28 cellular contexts compared by ENCODE assay signal in the genomic region with DNA sequence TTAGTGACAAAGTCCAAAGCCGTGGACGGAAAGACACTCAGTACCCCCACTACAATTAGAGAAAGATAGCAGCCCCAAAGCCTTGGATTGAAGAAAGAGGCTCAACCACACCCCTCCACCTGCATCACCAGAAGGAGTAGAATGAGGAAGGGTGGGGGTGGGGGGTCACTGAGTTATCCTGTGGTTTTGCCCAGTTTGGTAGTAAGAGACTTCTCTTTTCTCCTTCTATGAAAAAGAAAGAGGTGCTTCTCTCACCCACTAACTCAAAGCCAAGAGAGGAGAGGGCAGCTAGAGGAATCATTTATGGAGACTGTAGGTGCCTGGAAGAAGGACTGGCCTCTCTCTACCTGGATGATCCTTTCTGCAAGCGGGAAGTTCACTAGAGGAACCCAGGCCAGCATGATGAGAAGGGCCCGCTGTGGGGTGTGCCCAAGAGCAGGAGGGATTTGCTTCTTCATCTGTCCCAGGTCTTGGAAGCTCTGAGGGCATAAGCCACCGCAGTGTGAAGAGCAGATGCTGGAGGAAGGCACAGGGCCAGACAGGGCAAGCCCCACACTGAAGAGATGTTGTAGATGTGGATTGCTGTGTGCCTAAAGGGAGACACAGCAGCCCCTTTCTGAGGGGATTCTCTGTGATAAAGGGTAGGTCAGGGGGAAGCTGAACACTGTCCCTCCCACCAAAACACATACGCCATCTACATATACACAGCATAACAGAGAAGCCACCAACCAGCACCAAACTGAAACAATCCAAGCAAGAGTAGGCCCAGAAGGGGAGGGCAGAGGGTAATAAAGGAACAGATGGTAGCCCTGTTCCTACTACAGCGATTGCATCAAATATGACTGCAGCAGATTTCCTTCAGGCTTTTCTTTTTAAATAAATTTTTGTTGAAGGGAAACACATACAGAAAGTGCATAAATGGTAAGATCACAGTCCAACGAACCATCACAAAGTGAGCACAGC. TPM values are rescaled to one million over a fixed set of nuclear protein-coding genes. Genes with fewer than 3 reads are reported as not detected.
A peak's percentile ranks its signal among the peaks of the same experiment; 100 is the strongest.
DNase-seq lines count a peak whose midpoint lies in the region; ATAC-seq, FAIRE-seq and TF ChIP-seq lines count a peak whose summit lies in the region.
"Had no signal": no experiment of that assay in that cellular context is flagged by ENCODE, and none has a peak within 500 bp of the region (broad histone marks: within the 10 kb centered on the region; RNA-seq: fewer than 3 reads in every experiment).

No MANE protein-coding gene starts in this region.

- H3K27me3 ChIP-seq in bronchial epithelial cell (ENCODE audit: control insufficient read depth, insufficient read depth, low read length) (peaks cover 2% of the 10 kb centered on the region), H9 (ENCODE audit: insufficient read depth, low read length) (no peaks in the 10 kb centered on the region)
- H3K27me3 ChIP-seq: MG63 had no signal

- POLR2A ChIA-PET in activated CD4-positive, alpha-beta T cell treated with anti-CD3 and anti-CD28 coated beads, Interleukin-2, amount 10 ng/mL, durations not matched to agents 7 days and 5 days (lab: Charles Lee) = no interaction called here

- H2BK12ac ChIP-seq in H9 (ENCODE audit: insufficient read length, low read depth, low read length) = no peak overlapping the region

- no peak overlapping the region for H3K4me2 ChIP-seq in H9 (ENCODE audit: insufficient read depth, insufficient read length, low read length)
- H3K4me2 ChIP-seq: SK-N-SH had no signal

- H3K36me3 ChIP-seq in bronchial epithelial cell (ENCODE audit: control insufficient read depth, insufficient read depth, low read length) (no peaks in the 10 kb centered on the region), mucosa of descending colon (ENCODE audit: low read depth) (no peaks in the 10 kb centered on the region)
- H3K36me3 ChIP-seq: HAP-1, MG63 had no signal

- no peak overlapping the region for H3K56ac ChIP-seq in H9 (ENCODE audit: insufficient read length, low read depth, low read length)

- no peak overlapping the region for H4K91ac ChIP-seq in H9 (ENCODE audit: insufficient read length, low read depth, low read length)

- H3K14ac ChIP-seq in H9 (ENCODE audit: insufficient read depth, low read length) = no peak overlapping the region

- intact Hi-C loops in mucosa of descending colon (cut with DNase I, micrococcal nuclease) = no loop called here

- no peaks in the 10 kb centered on the region for H3K23me2 ChIP-seq in H9 (ENCODE audit: insufficient read length, low read depth, low read length, poor library complexity, severe bottlenecking)

- H4K20me1 ChIP-seq in H9 (ENCODE audit: control insufficient read depth, insufficient read depth, insufficient read length) = no peaks in the 10 kb centered on the region

- ATAC-seq in mucosa of descending colon (peak; percentile 49), GM18861 (IDR thresholded peaks at IDR 0.05; ENCODE audit: unreplicated experiment) (no peak)
- ATAC-seq: HepG2, K562, Panc1 had no signal

- no peak overlapping the region for H3K9ac ChIP-seq in H9 (ENCODE audit: extremely low read depth, insufficient read length, low read length)
- H3K9ac ChIP-seq: GM23248, SK-N-SH had no signal

- no peaks in the 10 kb centered on the region for H3K79me1 ChIP-seq in H9 (ENCODE audit: insufficient read depth, low read depth, low read length, poor library complexity, severe bottlenecking)

- H3K27ac ChIP-seq in H9 (ENCODE audit: insufficient read length, low read depth, low read length) = no peak overlapping the region
- H3K27ac ChIP-seq: C4-2B, GM23248, HL-60 had no signal

- H3K23ac ChIP-seq in H9 (ENCODE audit: insufficient read length, low read depth, low read length) = no peak overlapping the region

- H2AK5ac ChIP-seq in H9 (ENCODE audit: insufficient read length, low read length) = no peak overlapping the region

- H2AFZ ChIP-seq in H9 (ENCODE audit: low read length) = no peak overlapping the region
- H2AFZ ChIP-seq: GM23248 had no signal

- H3K79me2 ChIP-seq in H9 (ENCODE audit: insufficient read depth, low read length) = no peaks in the 10 kb centered on the region

- H3K36me3 Mint-ChIP-seq in H9 (ENCODE audit: insufficient read depth in 1 of 3, low read depth in 3 of 3) = no peaks in the 10 kb centered on the region; a peak in 1 of 7 replicates
- no peaks in the 10 kb centered on the region for H3K36me3 Mint-ChIP-seq in activated CD4-positive, alpha-beta T cell treated with anti-CD3 and anti-CD28 coated beads, Interleukin-2, amount 10 ng/mL, durations not matched to agents 7 days and 5 days (ENCODE audit: low read depth)
- H3K36me3 Mint-ChIP-seq: CD8-positive, alpha-beta memory T cell had no signal

- no peak overlapping the region for H2BK15ac ChIP-seq in H9 (ENCODE audit: low read depth, low read length)

- H3K4me3 ChIP-seq in bronchial epithelial cell (ENCODE audit: low read depth, low read length) = no peak overlapping the region
- no peak overlapping the region for H3K4me3 ChIP-seq in mucosa of descending colon
- H3K4me3 ChIP-seq: GM23248, HAP-1, K562, MG63 had no signal

- peaks cover 1% of the 10 kb centered on the region for H3K27me3 Mint-ChIP-seq in H9 (ENCODE audit: low read depth)
- peaks cover 16% of the 10 kb centered on the region for H3K27me3 Mint-ChIP-seq in activated CD4-positive, alpha-beta T cell treated with anti-CD3 and anti-CD28 coated beads, Interleukin-2, amount 10 ng/mL, durations not matched to agents 7 days and 5 days
- H3K27me3 Mint-ChIP-seq: CD8-positive, alpha-beta memory T cell had no signal

- no peaks in the 10 kb centered on the region for H3K4me1 ChIP-seq in mucosa of descending colon (ENCODE audit: low read depth)
- no peaks in the 10 kb centered on the region; the same call in 1 of the 2 replicates for H3K4me1 ChIP-seq in H9 (ENCODE audit: insufficient read depth, low read length)
- H3K4me1 ChIP-seq: HAP-1 had no signal

- H2BK5ac ChIP-seq in H9 (ENCODE audit: insufficient read length, low read length) = no peak overlapping the region

- no peak overlapping the region for H3K27ac Mint-ChIP-seq in H9
- H3K27ac Mint-ChIP-seq in activated CD4-positive, alpha-beta T cell treated with anti-CD3 and anti-CD28 coated beads, Interleukin-2, amount 10 ng/mL, durations not matched to agents 7 days and 5 days = no peak overlapping the region
- H3K27ac Mint-ChIP-seq: CD8-positive, alpha-beta memory T cell had no signal

- TF ChIP-seq CTCF in bronchial epithelial cell (IDR thresholded peaks at IDR 0.05; ENCODE audit: insufficient read depth, low read length, severe bottlenecking) (no peak), mucosa of descending colon (IDR thresholded peaks at IDR 0.05) (no peak), H9 (conservative IDR thresholded peaks at IDR 0.05) (no peak)

- H2BK120ac ChIP-seq in H9 (ENCODE audit: low read depth, low read length, poor library complexity, severe bottlenecking) = no peak overlapping the region

- CTCF ChIA-PET in activated CD4-positive, alpha-beta T cell treated with anti-CD3 and anti-CD28 coated beads, Interleukin-2, amount 10 ng/mL, durations not matched to agents 7 days and 5 days (lab: Charles Lee) = interaction anchor here (1.2 kb wide), 1 partner anchor 31 kb away, joined by 3 read pairs; no protein-coding TSS in a partner anchor

- no peak overlapping the region for H3K4me3 Mint-ChIP-seq in H9
- no peak overlapping the region for H3K4me3 Mint-ChIP-seq in activated CD4-positive, alpha-beta T cell treated with anti-CD3 and anti-CD28 coated beads, Interleukin-2, amount 10 ng/mL, durations not matched to agents 7 days and 5 days
- H3K4me3 Mint-ChIP-seq: CD8-positive, alpha-beta memory T cell had no signal

- H3T11ph ChIP-seq in H9 (ENCODE audit: low read length) = no peak overlapping the region

- no CpG with 5 or more reads among the region's 8 CpGs for WGBS in H9 (ENCODE audit: extremely low coverage, insufficient read length, low lambda C conversion rate)

- no peak overlapping the region for H3K18ac ChIP-seq in H9 (ENCODE audit: insufficient read length, low read depth, low read length)

- H3K9me3 ChIP-seq in mucosa of descending colon (no peaks in the 10 kb centered on the region), H9 (ENCODE audit: control insufficient read depth, low read depth, low read length) (no peaks in the 10 kb centered on the region)
- H3K9me3 ChIP-seq: HAP-1, MG63, SK-N-SH had no signal

- DNase-seq in Ammon's horn (ENCODE audit: low spot score) (peak; percentile 33), NCI-H2171 treated with DMSO at 0.1 percent for 48 hours (lab: John Stamatoyannopoulos, UW) (peak; percentile 63), bronchial epithelial cell (ENCODE audit: low read depth) (no peak), mucosa of descending colon (no peak), H9 (no peak), NCI-H69 (lab: John Stamatoyannopoulos, UW) (no peak)
- no peak for DNase-seq in activated CD4-positive, alpha-beta T cell treated with anti-CD3 and anti-CD28 coated beads, Interleukin-2, amount 10 ng/mL, durations not matched to agents 7 days and 5 days
- DNase-seq: 8988T; AML-193; Calu3; CD8-positive, alpha-beta memory T cell; DMS53; GF-D8; GM23248; MG63; NCI-H1436 treated with DMSO at 0.1 percent for 48 hours; NCI-H2029 treated with DMSO at 0.1 percent for 48 hours; NCI-H510A; NCI-H82; SIG-M5; SK-N-SH had no signal

- peak; percentile 64 for FAIRE-seq in bronchial epithelial cell (lab: Jason Lieb, UNC)
- FAIRE-seq: HepG2, K562 had no signal

- H3K4ac ChIP-seq in H9 (ENCODE audit: low read depth, low read length) = no peak overlapping the region

- H2BK20ac ChIP-seq in H9 (ENCODE audit: low read depth, low read length, poor library complexity, severe bottlenecking) = no peak overlapping the region

- H4K8ac ChIP-seq in H9 (replicated peaks; ENCODE audit: insufficient read length, low read depth, low read length) = no peak overlapping the region

- peaks cover 3 to 5% of the 10 kb centered on the region in 2 experiments; a peak in 4 of 5 replicates for H3K9me3 Mint-ChIP-seq in H9
- no peaks in the 10 kb centered on the region for H3K9me3 Mint-ChIP-seq in activated CD4-positive, alpha-beta T cell treated with anti-CD3 and anti-CD28 coated beads, Interleukin-2, amount 10 ng/mL, durations not matched to agents 7 days and 5 days
- H3K9me3 Mint-ChIP-seq: CD8-positive, alpha-beta memory T cell had no signal

- H4K5ac ChIP-seq in H9 (ENCODE audit: insufficient read length, low read depth, low read length) = no peak overlapping the region

- H3K4me1 Mint-ChIP-seq in H9 = peaks cover 9 to 13% of the 10 kb centered on the region in 2 experiments
- no peaks in the 10 kb centered on the region for H3K4me1 Mint-ChIP-seq in activated CD4-positive, alpha-beta T cell treated with anti-CD3 and anti-CD28 coated beads, Interleukin-2, amount 10 ng/mL, durations not matched to agents 7 days and 5 days
- H3K4me1 Mint-ChIP-seq: CD8-positive, alpha-beta memory T cell had no signal

RNA-seq across cellular contexts. Expression of a gene that starts 25.8 kb away (rescaled TPM):
- total RNA-seq in bronchial epithelial cell (11.0 and 14.7 TPM in 2 replicates), mucosa of descending colon (10 to 100 TPM; 15.3 to 18.0 (median 17.1) TPM), H9 (2021) (26.4 and 30.4 TPM in 2 replicates)
- total RNA-seq in activated CD4-positive, alpha-beta T cell treated with anti-CD3 and anti-CD28 coated beads, Interleukin-2, amount 10 ng/mL, durations not matched to agents 7 days and 5 days = 10 to 100 TPM; 10.3 to 12.3 TPM

Comparison
In these comparisons a context has a peak if more than half of its experiments do, and no peak if none do; other contexts are left out.
1. DNase-seq: peak in Ammon's horn (single experiment) and NCI-H2171 treated with DMSO at 0.1 percent for 48 hours (single experiment); none in bronchial epithelial cell (single experiment), mucosa of descending colon (0 of 3), H9 (single experiment), NCI-H69 (single experiment) and activated CD4-positive, alpha-beta T cell treated with anti-CD3 and anti-CD28 coated beads, Interleukin-2, amount 10 ng/mL, durations not matched to agents 7 days and 5 days (single experiment).